ENCODE assay signal across 18 cellular contexts in the genomic region with DNA sequence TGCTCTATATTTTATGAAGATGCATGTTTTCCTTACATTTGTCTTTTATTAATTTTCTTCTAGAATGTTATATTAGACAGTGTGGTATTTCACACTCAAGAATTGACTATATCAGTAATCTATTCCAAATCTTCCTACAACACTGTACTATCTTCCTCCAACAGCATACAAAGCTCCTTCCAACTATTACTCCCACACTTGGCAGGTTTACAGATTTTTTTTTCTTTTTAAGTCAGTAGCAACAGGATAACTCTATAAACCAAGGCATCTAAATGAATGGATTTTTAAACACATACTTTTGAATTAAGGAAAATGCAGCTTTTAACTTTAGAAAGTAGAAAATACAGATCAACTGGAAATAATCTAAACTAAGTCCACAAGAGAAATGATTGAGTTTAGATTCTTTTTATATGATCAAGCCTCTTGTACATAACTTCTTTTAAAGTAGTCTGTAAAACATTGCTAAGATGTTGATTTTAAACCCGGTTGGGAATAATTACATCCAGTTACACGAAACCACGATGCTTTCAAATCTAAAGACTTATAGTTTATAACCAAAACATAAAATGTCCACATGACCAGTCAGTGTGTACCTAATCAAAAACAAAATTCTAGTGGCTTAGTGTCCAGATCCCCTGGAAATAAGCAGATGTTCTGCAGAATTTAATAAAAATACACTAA.
A peak's percentile ranks its signal among the peaks of the same experiment; 100 is the strongest.
DNase-seq lines count a peak whose midpoint lies in the region; ATAC-seq and TF ChIP-seq lines count a peak whose summit lies in the region.
"Had no signal": no experiment of that assay in that cellular context is flagged by ENCODE, and none has a peak within 500 bp of the region (broad histone marks: within the 10 kb centered on the region; RNA-seq: fewer than 3 reads in every experiment).

No MANE protein-coding gene starts in this region.

- ATAC-seq in GM18868 (IDR thresholded peaks at IDR 0.05; ENCODE audit: unreplicated experiment) (no peak), GM19023 (IDR thresholded peaks at IDR 0.05; ENCODE audit: unreplicated experiment) (no peak)
- ATAC-seq: upper lobe of right lung had no signal

- H3K36me3 ChIP-seq in ACC112 (ENCODE audit: insufficient read depth, low read length) = peaks cover 4% of the 10 kb centered on the region; the same call in 1 of the 2 replicates
- H3K36me3 ChIP-seq: upper lobe of right lung had no signal

- no peaks in the 10 kb centered on the region for H3K27me3 Mint-ChIP-seq in brain

- peaks cover 4% of the 10 kb centered on the region for H3K79me2 ChIP-seq in ACC112 (ENCODE audit: control insufficient read depth, insufficient read depth, low read length, unreplicated experiment)

- DNase-seq in HT1080 (ENCODE audit: low read depth) (peak; percentile 59), inferior parietal cortex (ENCODE audit: extremely low spot score) (peak; percentile 41), NCI-H187 (lab: John Stamatoyannopoulos, UW) (no peak), NCI-H1092 (lab: John Stamatoyannopoulos, UW) (no peak)
- DNase-seq: GOT3; midbrain; NCI-H1048; NCI-H345; RPMI8226; stimulated activated CD4-positive, alpha-beta T cell treated with anti-CD3 and anti-CD28 coated beads, Interleukin-1b, Interleukin-23, amount 100 ng/mL, for 48 hours; T-helper 9 cell; upper lobe of right lung had no signal

- H3K27ac Mint-ChIP-seq in brain = peak overlapping the region in 3 of 5 experiments; percentile 0 to 79 (median 17)
- H3K27ac Mint-ChIP-seq: activated T-helper 2 cell treated with anti-CD3 and anti-CD28 coated beads, Interferon-gamma antibody, Interleukin-2, Interleukin-4, amounts not matched to agents 10 μg/mL and 5 μg/mL and 100 μg/mL, durations not matched to agents 14 hours and 24 hours and 36 hours had no signal

- TF ChIP-seq CTCF in brain (conservative IDR thresholded peaks at IDR 0.05) = no peak

- peaks cover 9% of the 10 kb centered on the region for H3K4me1 Mint-ChIP-seq in brain

- peaks cover 70% of the 10 kb centered on the region for H3K4me1 ChIP-seq in ACC112 (ENCODE audit: control insufficient read depth, insufficient read depth, low read length, unreplicated experiment)
- H3K4me1 ChIP-seq: upper lobe of right lung had no signal

- H3K4me3 ChIP-seq in ACC112 (ENCODE audit: low read depth, low read length) = no peak overlapping the region
- H3K4me3 ChIP-seq: cardiac muscle cell, upper lobe of right lung had no signal

- no peaks in the 10 kb centered on the region for H3K27me3 ChIP-seq in ACC112 (ENCODE audit: insufficient read depth, low read length)
- H3K27me3 ChIP-seq: cardiac muscle cell, upper lobe of right lung had no signal

- no peaks in the 10 kb centered on the region for H3K9me3 Mint-ChIP-seq in brain
- H3K9me3 Mint-ChIP-seq: activated T-helper 2 cell treated with anti-CD3 and anti-CD28 coated beads, Interferon-gamma antibody, Interleukin-2, Interleukin-4, amounts not matched to agents 10 μg/mL and 5 μg/mL and 100 μg/mL, durations not matched to agents 14 hours and 24 hours and 36 hours had no signal

- no peaks in the 10 kb centered on the region for H3K36me3 Mint-ChIP-seq in brain

- H3K27ac ChIP-seq in ACC112 (ENCODE audit: low read depth, low read length) = peak overlapping the region; percentile 97
- H3K27ac ChIP-seq: cardiac muscle cell, upper lobe of right lung had no signal

- no peak overlapping the region for H3K4me3 Mint-ChIP-seq in brain

- H2AFZ ChIP-seq in ACC112 (ENCODE audit: low read length, unreplicated experiment) = peak overlapping the region; percentile 19

Comparison
In these comparisons a context has a peak if more than half of its experiments do, and no peak if none do; other contexts are left out.
1. DNase-seq: peak in HT1080 (single experiment) and inferior parietal cortex (single experiment); none in NCI-H187 (0 of 2) and NCI-H1092 (single experiment).